ENCODE assay signal across 10 cellular contexts in the genomic region with DNA sequence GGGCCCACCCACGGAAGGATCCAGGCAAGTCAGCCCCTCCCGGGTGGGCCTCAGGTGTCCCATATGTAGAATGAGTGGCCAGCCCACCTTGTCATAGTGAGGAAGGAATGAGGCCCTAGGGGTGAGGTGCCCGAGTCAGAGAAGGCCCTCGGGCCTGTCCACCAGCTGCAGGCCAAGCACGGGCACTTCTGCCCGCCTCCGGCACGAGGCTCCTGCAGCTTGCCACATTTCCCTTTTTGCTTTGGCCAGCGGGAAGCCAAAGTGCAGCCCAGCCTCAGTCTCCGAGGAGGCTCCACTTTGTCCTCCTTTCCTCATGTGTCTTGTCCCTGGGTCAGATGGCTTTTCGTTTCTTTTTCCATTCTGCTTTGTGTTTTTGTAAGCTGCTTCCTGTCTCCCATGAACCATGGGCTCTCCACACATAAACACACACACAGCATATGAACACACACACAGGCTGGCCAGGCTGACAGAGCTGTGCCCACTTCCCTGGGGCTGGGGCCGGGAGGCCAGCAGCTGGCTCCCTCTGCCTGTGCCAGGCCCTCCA.
DNase-seq lines count a peak whose midpoint lies in the region; ATAC-seq and TF ChIP-seq lines count a peak whose summit lies in the region.
"Had no signal": no experiment of that assay in that cellular context is flagged by ENCODE, and none has a peak within 500 bp of the region (broad histone marks: within the 10 kb centered on the region; RNA-seq: fewer than 3 reads in every experiment).

No MANE protein-coding gene starts in this region.

- H3K27me3 ChIP-seq in SK-N-SH (ENCODE audit: insufficient read depth) (no peaks in the 10 kb centered on the region), muscle layer of colon (ENCODE audit: control insufficient read depth in 1 of 2, insufficient read depth in 2 of 2, low read length in 2 of 2) (no peaks in the 10 kb centered on the region), upper lobe of left lung (no peaks in the 10 kb centered on the region)

- DNase-seq in SK-N-SH (no peak), dermis blood vessel endothelial cell (peak; percentile 43), upper lobe of left lung (peak in 1 of 2 donors; percentile 71)
- no peak for DNase-seq in activated naive CD4-positive, alpha-beta T cell treated with anti-CD3 and anti-CD28 coated beads, Interleukin-2, amount 50 U/mL, for 16 hours
- DNase-seq: activated naive CD4-positive, alpha-beta T cell treated with anti-CD3 and anti-CD28 coated beads for 36 hours; NCI-H2081 treated with DMSO at 0.1 percent for 48 hours had no signal

- 92% methylated on average over 9 of the region's 12 CpGs for WGBS in SK-N-SH (ENCODE audit: low lambda C conversion rate)
- 58 to 82% methylated on average over 8 to 11 of the region's 12 CpGs for WGBS in upper lobe of left lung, 2 donors

- no peak for TF ChIP-seq RAD21 in SK-N-SH (IDR thresholded peaks at IDR 0.05; ENCODE audit: low read length)

- H3K9me3 ChIP-seq in SK-N-SH, result no peaks in the 10 kb centered on the region
- no peaks in the 10 kb centered on the region for H3K9me3 ChIP-seq in muscle layer of colon (ENCODE audit: low read length)
- H3K9me3 ChIP-seq in upper lobe of left lung, result no peaks in the 10 kb centered on the region

- H3K36me3 ChIP-seq in SK-N-SH (replicated peaks in 1 of 2; ENCODE audit: control insufficient read depth in 1 of 2, insufficient read depth in 2 of 2, low read length in 1 of 2), result peaks cover 13 to 37% of the 10 kb centered on the region in 2 experiments
- peaks cover 25% of the 10 kb centered on the region for H3K36me3 ChIP-seq in muscle layer of colon (ENCODE audit: insufficient read depth, low read length)
- H3K36me3 ChIP-seq in upper lobe of left lung, result peaks cover 0 to 79% (median 53%) of the 10 kb centered on the region in 4 donors

- ATAC-seq in SK-N-SH treated with all-trans-retinoic acid at 6 μM for 48 hours, result no peak
- peak in 1 of 2 donors; percentile 2 for ATAC-seq in upper lobe of left lung (ENCODE audit: low FRiP score in 2 of 2)
- no peak for ATAC-seq in GM19324 (IDR thresholded peaks at IDR 0.05; ENCODE audit: low FRiP score, unreplicated experiment)
- no peak for ATAC-seq in HG03108 (IDR thresholded peaks at IDR 0.05; ENCODE audit: unreplicated experiment)

- H3K9ac ChIP-seq in SK-N-SH (peak overlapping the region; percentile 34; the same call in 1 of the 2 replicates), muscle layer of colon (ENCODE audit: low read length) (no peak overlapping the region)

- H3K4me3 ChIP-seq in SK-N-SH (ENCODE audit: low read depth in 2 of 2, low read length in 1 of 2), result no peak overlapping the region
- peak overlapping the region in 1 of 2 donors; percentile 50 for H3K4me3 ChIP-seq in muscle layer of colon (ENCODE audit: low read depth in 1 of 2, low read length in 2 of 2)
- no peak overlapping the region for H3K4me3 ChIP-seq in upper lobe of left lung

- H3K9me2 ChIP-seq in SK-N-SH, result no peaks in the 10 kb centered on the region

- H3K27ac ChIP-seq in SK-N-SH (ENCODE audit: low read depth in 2 of 2, low read length in 1 of 2) (peak overlapping the region; percentile 20 to 78; a peak in 3 of 4 replicates), muscle layer of colon (ENCODE audit: low read depth, low read length) (peak overlapping the region; percentile 49), upper lobe of left lung (peak overlapping the region in 3 of 4 donors; percentile 53 to 77 (median 68))

- no peak for TF ChIP-seq CTCF in SK-N-SH (IDR thresholded peaks at IDR 0.05)
- no peak for TF ChIP-seq CTCF in upper lobe of left lung (IDR thresholded peaks at IDR 0.05)

- no peaks in the 10 kb centered on the region for H4K20me1 ChIP-seq in SK-N-SH (ENCODE audit: insufficient read depth)

- no peak for TF ChIP-seq POLR2A in upper lobe of left lung (IDR thresholded peaks at IDR 0.05)

- TF ChIP-seq EP300 in SK-N-SH (IDR thresholded peaks at IDR 0.05; ENCODE audit: borderline replicate concordance in 1 of 2, low read depth in 1 of 2, low read length in 1 of 2) (no peak), upper lobe of left lung (IDR thresholded peaks at IDR 0.05) (no peak)

- peaks cover 12 to 15% of the 10 kb centered on the region in 2 experiments; a peak in 3 of 4 replicates for H3K4me1 ChIP-seq in SK-N-SH (ENCODE audit: control insufficient read depth in 1 of 2, insufficient read depth in 2 of 2, low read depth in 1 of 2, low read length in 1 of 2)
- H3K4me1 ChIP-seq in muscle layer of colon (ENCODE audit: insufficient read depth, low read length), result peaks cover 13% of the 10 kb centered on the region
- peaks cover 3 to 20% (median 6%) of the 10 kb centered on the region in 4 donors for H3K4me1 ChIP-seq in upper lobe of left lung

- CTCF ChIA-PET in SK-N-SH (lab: Yijun Ruan, JAX), result interaction anchor here (1.1 to 1.7 kb wide), 3 partner anchors 14 to 216 kb away, joined by 3 to 6 read pairs (median 4); no protein-coding TSS in a partner anchor

- peak overlapping the region; percentile 68; the same call in 1 of the 2 replicates for H3K4me2 ChIP-seq in SK-N-SH

- H3K79me2 ChIP-seq in SK-N-SH (ENCODE audit: insufficient read depth), result no peaks in the 10 kb centered on the region

- POLR2A ChIA-PET in SK-N-SH (lab: Yijun Ruan, JAX), result no interaction called here

- H2AFZ ChIP-seq in SK-N-SH (ENCODE audit: low read depth), result no peak overlapping the region

- H3F3A ChIP-seq in SK-N-SH (replicated peaks; ENCODE audit: insufficient read depth), result peaks cover 14% of the 10 kb centered on the region

TF ChIP-seq in SK-N-SH, 30 proteins besides CTCF, POLR2A, EP300 and RAD21 (continues in another document):
- TF ChIP-seq MXI1 (IDR thresholded peaks at IDR 0.05; ENCODE audit: low read depth, low read length), result no peak
- TF ChIP-seq ELF1 (IDR thresholded peaks at IDR 0.05), result no peak
- TF ChIP-seq SIN3A (IDR thresholded peaks at IDR 0.05; ENCODE audit: borderline replicate concordance, low read depth, low read length), result no peak
- TF ChIP-seq CHD2 (IDR thresholded peaks at IDR 0.05; ENCODE audit: low read length, partially characterized antibody), result no peak
- TF ChIP-seq GATA2 (CRISPR knock-in tag; IDR thresholded peaks at IDR 0.05), result no peak
- TF ChIP-seq FOSL2 (IDR thresholded peaks at IDR 0.05; ENCODE audit: borderline replicate concordance, low read depth), result no peak
- TF ChIP-seq FOXJ3 (CRISPR knock-in tag; IDR thresholded peaks at IDR 0.05), result no peak
- no peak for TF ChIP-seq TAF1 (IDR thresholded peaks at IDR 0.05; ENCODE audit: borderline replicate concordance, low read depth, low read length)
- TF ChIP-seq, protein P1, sequence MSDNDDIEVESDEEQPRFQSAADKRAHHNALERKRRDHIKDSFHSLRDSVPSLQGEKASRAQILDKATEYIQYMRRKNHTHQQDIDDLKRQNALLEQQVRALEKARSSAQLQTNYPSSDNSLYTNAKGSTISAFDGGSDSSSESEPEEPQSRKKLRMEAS (IDR thresholded peaks at IDR 0.05; ENCODE audit: low read depth), result no peak

TF ChIP-seq in SK-N-SH treated with all-trans-retinoic acid at 6 μM for 48 hours, 23 proteins besides CTCF, POLR2A, EP300 and RAD21 (continues in another document):
- TF ChIP-seq, protein P2, sequence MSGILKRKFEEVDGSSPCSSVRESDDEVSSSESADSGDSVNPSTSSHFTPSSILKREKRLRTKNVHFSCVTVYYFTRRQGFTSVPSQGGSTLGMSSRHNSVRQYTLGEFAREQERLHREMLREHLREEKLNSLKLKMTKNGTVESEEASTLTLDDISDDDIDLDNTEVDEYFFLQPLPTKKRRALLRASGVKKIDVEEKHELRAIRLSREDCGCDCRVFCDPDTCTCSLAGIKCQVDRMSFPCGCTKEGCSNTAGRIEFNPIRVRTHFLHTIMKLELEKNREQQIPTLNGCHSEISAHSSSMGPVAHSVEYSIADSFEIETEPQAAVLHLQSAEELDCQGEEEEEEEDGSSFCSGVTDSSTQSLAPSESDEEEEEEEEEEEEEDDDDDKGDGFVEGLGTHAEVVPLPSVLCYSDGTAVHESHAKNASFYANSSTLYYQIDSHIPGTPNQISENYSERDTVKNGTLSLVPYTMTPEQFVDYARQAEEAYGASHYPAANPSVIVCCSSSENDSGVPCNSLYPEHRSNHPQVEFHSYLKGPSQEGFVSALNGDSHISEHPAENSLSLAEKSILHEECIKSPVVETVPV (CRISPR knock-in tag; IDR thresholded peaks at IDR 0.05), result no peak
- TF ChIP-seq GLIS3 (CRISPR knock-in tag; IDR thresholded peaks at IDR 0.05) (no peak), TCF4 (CRISPR knock-in tag; IDR thresholded peaks at IDR 0.05; ENCODE audit: borderline replicate concordance) (no peak), BACH2 (CRISPR knock-in tag; IDR thresholded peaks at IDR 0.05; ENCODE audit: borderline replicate concordance) (no peak), ARNTL (CRISPR knock-in tag; IDR thresholded peaks at IDR 0.05; ENCODE audit: borderline replicate concordance, low read depth) (no peak)
- TF ChIP-seq, protein P3, sequence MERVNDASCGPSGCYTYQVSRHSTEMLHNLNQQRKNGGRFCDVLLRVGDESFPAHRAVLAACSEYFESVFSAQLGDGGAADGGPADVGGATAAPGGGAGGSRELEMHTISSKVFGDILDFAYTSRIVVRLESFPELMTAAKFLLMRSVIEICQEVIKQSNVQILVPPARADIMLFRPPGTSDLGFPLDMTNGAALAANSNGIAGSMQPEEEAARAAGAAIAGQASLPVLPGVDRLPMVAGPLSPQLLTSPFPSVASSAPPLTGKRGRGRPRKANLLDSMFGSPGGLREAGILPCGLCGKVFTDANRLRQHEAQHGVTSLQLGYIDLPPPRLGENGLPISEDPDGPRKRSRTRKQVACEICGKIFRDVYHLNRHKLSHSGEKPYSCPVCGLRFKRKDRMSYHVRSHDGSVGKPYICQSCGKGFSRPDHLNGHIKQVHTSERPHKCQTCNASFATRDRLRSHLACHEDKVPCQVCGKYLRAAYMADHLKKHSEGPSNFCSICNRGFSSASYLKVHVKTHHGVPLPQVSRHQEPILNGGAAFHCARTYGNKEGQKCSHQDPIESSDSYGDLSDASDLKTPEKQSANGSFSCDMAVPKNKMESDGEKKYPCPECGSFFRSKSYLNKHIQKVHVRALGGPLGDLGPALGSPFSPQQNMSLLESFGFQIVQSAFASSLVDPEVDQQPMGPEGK (CRISPR knock-in tag; IDR thresholded peaks at IDR 0.05; ENCODE audit: borderline replicate concordance), result no peak
- TF ChIP-seq, protein P4, sequence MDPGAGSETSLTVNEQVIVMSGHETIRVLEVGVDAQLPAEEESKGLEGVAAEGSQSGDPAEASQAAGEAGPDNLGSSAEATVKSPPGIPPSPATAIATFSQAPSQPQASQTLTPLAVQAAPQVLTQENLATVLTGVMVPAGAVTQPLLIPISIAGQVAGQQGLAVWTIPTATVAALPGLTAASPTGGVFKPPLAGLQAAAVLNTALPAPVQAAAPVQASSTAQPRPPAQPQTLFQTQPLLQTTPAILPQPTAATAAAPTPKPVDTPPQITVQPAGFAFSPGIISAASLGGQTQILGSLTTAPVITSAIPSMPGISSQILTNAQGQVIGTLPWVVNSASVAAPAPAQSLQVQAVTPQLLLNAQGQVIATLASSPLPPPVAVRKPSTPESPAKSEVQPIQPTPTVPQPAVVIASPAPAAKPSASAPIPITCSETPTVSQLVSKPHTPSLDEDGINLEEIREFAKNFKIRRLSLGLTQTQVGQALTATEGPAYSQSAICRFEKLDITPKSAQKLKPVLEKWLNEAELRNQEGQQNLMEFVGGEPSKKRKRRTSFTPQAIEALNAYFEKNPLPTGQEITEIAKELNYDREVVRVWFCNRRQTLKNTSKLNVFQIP (CRISPR knock-in tag; IDR thresholded peaks at IDR 0.05; ENCODE audit: borderline replicate concordance, low read depth), result no peak
